In genomic region chr19:41205995-41206394, GRCh38 we compare ENCODE assay signal across 14 cellular contexts. TPM values are rescaled to one million over a fixed set of nuclear protein-coding genes. Genes with fewer than 3 reads are reported as not detected.
DNase-seq lines count a peak whose midpoint lies in the region; ATAC-seq and TF ChIP-seq lines count a peak whose summit lies in the region.
"Had no signal": no experiment of that assay in that cellular context is flagged by ENCODE, and none has a peak within 500 bp of the region (broad histone marks: within the 10 kb centered on the region; RNA-seq: fewer than 3 reads in every experiment).

No MANE protein-coding gene starts in this region.

- H3K27me3 Mint-ChIP-seq in stimulated activated naive CD8-positive, alpha-beta T cell treated with anti-CD3 and anti-CD28 coated beads, Interleukin-15, amount 100 ng/mL, for 72 hours = no peaks in the 10 kb centered on the region
- peaks cover 3% of the 10 kb centered on the region for H3K27me3 Mint-ChIP-seq in endothelial cell (ENCODE audit: unreplicated experiment)

- no peak for TF ChIP-seq CTCF in Panc1 (IDR thresholded peaks at IDR 0.05)
- TF ChIP-seq CTCF in fibroblast of mammary gland (conservative IDR thresholded peaks at IDR 0.05; ENCODE audit: control insufficient read depth, insufficient read depth, low read depth, low read length) = no peak
- no peak for TF ChIP-seq CTCF in endothelial cell (IDR thresholded peaks at IDR 0.05; ENCODE audit: unreplicated experiment)

- no peak for DNase-seq in stimulated activated naive CD8-positive, alpha-beta T cell treated with anti-CD3 and anti-CD28 coated beads, Interleukin-15, Interleukin-2, amounts not matched to agents 100 U/mL and 50 U/mL, for 24 hours
- no peak for DNase-seq in stimulated activated naive CD8-positive, alpha-beta T cell treated with anti-CD3 and anti-CD28 coated beads, Interleukin-15, amount 100 ng/mL, for 72 hours
- DNase-seq in Panc1 (ENCODE audit: low read depth, low spot score) = no peak
- DNase-seq in fibroblast of mammary gland (ENCODE audit: low read depth) = peak; percentile 50
- no peak for DNase-seq in DMS79 treated with DMSO at 0.1 percent for 48 hours (lab: John Stamatoyannopoulos, UW)
- no peak for DNase-seq in endothelial cell (ENCODE audit: low spot score)
- no peak for DNase-seq in NCI-H2029 (lab: John Stamatoyannopoulos, UW)
- DNase-seq: activated effector memory CD4-positive, alpha-beta T cell treated with Interleukin-2 at 50 U/mL for 16 hours; esophagus squamous epithelium; hippocampal formation; NCI-H226 had no signal

- no peaks in the 10 kb centered on the region for H3K9me3 ChIP-seq in Panc1 (ENCODE audit: control insufficient read depth, insufficient read depth, low read depth, low read length)
- H3K9me3 ChIP-seq: esophagus squamous epithelium had no signal

- peaks cover 10% of the 10 kb centered on the region for H3K36me3 Mint-ChIP-seq in endothelial cell (ENCODE audit: low read depth, unreplicated experiment)
- H3K36me3 Mint-ChIP-seq: naive thymus-derived CD8-positive, alpha-beta T cell had no signal

- H3K27ac ChIP-seq in Panc1 (ENCODE audit: low read length) = no peak overlapping the region
- H3K27ac ChIP-seq: VCaP had no signal

- no peaks in the 10 kb centered on the region for H3K36me3 ChIP-seq in Panc1 (ENCODE audit: control insufficient read depth, insufficient read depth, low read length)

- peaks cover 18% of the 10 kb centered on the region for H3K4me1 Mint-ChIP-seq in stimulated activated naive CD8-positive, alpha-beta T cell treated with anti-CD3 and anti-CD28 coated beads, Interleukin-15, amount 100 ng/mL, for 72 hours
- H3K4me1 Mint-ChIP-seq in endothelial cell (ENCODE audit: unreplicated experiment) = no peaks in the 10 kb centered on the region

- H3K4me3 ChIP-seq in Panc1 (ENCODE audit: low read depth in 2 of 2, low read length in 2 of 2) (no peak overlapping the region), fibroblast of mammary gland (ENCODE audit: control insufficient read depth, low read depth, low read length) (no peak overlapping the region)
- H3K4me3 ChIP-seq: esophagus squamous epithelium had no signal

- in situ Hi-C loops in Panc1 (cut with HindIII; ENCODE audit: low pct_unique_long_range_greater_than_20kb, low sequenced_read_pairs) = no loop called here

- peak; percentile 33 for ATAC-seq in stimulated activated naive CD8-positive, alpha-beta T cell treated with anti-CD3 and anti-CD28 coated beads, Interleukin-15, Interleukin-2, amounts not matched to agents 100 U/mL and 50 U/mL, for 24 hours
- no peak for ATAC-seq in stimulated activated naive CD8-positive, alpha-beta T cell treated with anti-CD3 and anti-CD28 coated beads, Interleukin-15, amount 100 ng/mL, for 72 hours
- ATAC-seq in Panc1 (0 out of 2 replicates have a peak, but pooled peaks have one; percentile 24), HG02852 (IDR thresholded peaks at IDR 0.05; ENCODE audit: unreplicated experiment) (no peak)
- ATAC-seq: naive thymus-derived CD8-positive, alpha-beta T cell had no signal

- POLR2A ChIA-PET in Panc1 (lab: Charles Lee) = no interaction called here

- CTCF ChIA-PET in Panc1 (lab: Charles Lee) = no interaction called here

- no peak overlapping the region for H3K4me3 Mint-ChIP-seq in stimulated activated naive CD8-positive, alpha-beta T cell treated with anti-CD3 and anti-CD28 coated beads, Interleukin-15, amount 100 ng/mL, for 72 hours
- H3K4me3 Mint-ChIP-seq in endothelial cell (ENCODE audit: unreplicated experiment) = no peak overlapping the region
- H3K4me3 Mint-ChIP-seq: naive thymus-derived CD8-positive, alpha-beta T cell had no signal

- H3K27ac Mint-ChIP-seq in stimulated activated naive CD8-positive, alpha-beta T cell treated with anti-CD3 and anti-CD28 coated beads, Interleukin-15, amount 100 ng/mL, for 72 hours = peak overlapping the region in 1 of 2 donors; percentile 56
- no peak overlapping the region for H3K27ac Mint-ChIP-seq in endothelial cell (ENCODE audit: unreplicated experiment)

- no peaks in the 10 kb centered on the region for H3K27me3 ChIP-seq in Panc1 (ENCODE audit: control insufficient read depth, insufficient read depth, low read length)
- H3K27me3 ChIP-seq: esophagus squamous epithelium had no signal

- no TSS peak for BruUV-seq in Panc1 (replicated peaks; lab: Mats Ljungman, UMichigan)

- H3K9me3 Mint-ChIP-seq in stimulated activated naive CD8-positive, alpha-beta T cell treated with anti-CD3 and anti-CD28 coated beads, Interleukin-15, amount 100 ng/mL, for 72 hours = no peaks in the 10 kb centered on the region
- no peaks in the 10 kb centered on the region for H3K9me3 Mint-ChIP-seq in endothelial cell (ENCODE audit: unreplicated experiment)
- H3K9me3 Mint-ChIP-seq: naive thymus-derived CD8-positive, alpha-beta T cell had no signal

- intact Hi-C loops in Panc1 (cut with micrococcal nuclease; ENCODE audit: unreplicated experiment) = loop anchor here (2.0 kb wide), 1 partner anchor 57 kb away; no protein-coding TSS in a partner anchor

- H3K4me1 ChIP-seq in Panc1 (ENCODE audit: control insufficient read depth, insufficient read depth, low read length) = no peaks in the 10 kb centered on the region
- H3K4me1 ChIP-seq: esophagus squamous epithelium had no signal

RNA-seq across cellular contexts. Expression of gene CYP2S1, which starts 13.0 kb away (rescaled TPM):
- total RNA-seq in Panc1 (2021; ENCODE audit: unreplicated experiment) (8.5 TPM), endothelial cell (ENCODE audit: unreplicated experiment) (17.5 TPM)
- polyA plus RNA-seq in Panc1 (2012; ENCODE audit: insufficient read length) = 10.0 TPM
- total RNA-seq: naive thymus-derived CD8-positive, alpha-beta T cell had no signal
- polyA plus RNA-seq: naive thymus-derived CD8-positive, alpha-beta T cell had no signal

RNA-seq across cellular contexts. Expression of gene AXL, which starts 13.0 kb away (rescaled TPM):
- total RNA-seq in Panc1 (2021; ENCODE audit: unreplicated experiment) = 128 TPM
- polyA plus RNA-seq in Panc1 (2012; ENCODE audit: insufficient read length) = 87.2 TPM
- total RNA-seq in endothelial cell (ENCODE audit: unreplicated experiment) = 5.5 TPM
- total RNA-seq: naive thymus-derived CD8-positive, alpha-beta T cell had no signal

RNA-seq across cellular contexts. Expression of gene HNRNPUL1, which starts 58.2 kb away (rescaled TPM):
- total RNA-seq in Panc1 (2021; ENCODE audit: unreplicated experiment) (183 TPM), endothelial cell (ENCODE audit: unreplicated experiment) (259 TPM)
- polyA plus RNA-seq in Panc1 (2012; ENCODE audit: insufficient read length) = 148 TPM

Comparison
In these comparisons a context has a peak if more than half of its experiments do, and no peak if none do; other contexts are left out.
1. ATAC-seq: peak in stimulated activated naive CD8-positive, alpha-beta T cell treated with anti-CD3 and anti-CD28 coated beads, Interleukin-15, Interleukin-2, amounts not matched to agents 100 U/mL and 50 U/mL, for 24 hours (single experiment) and Panc1 (single experiment); none in stimulated activated naive CD8-positive, alpha-beta T cell treated with anti-CD3 and anti-CD28 coated beads, Interleukin-15, amount 100 ng/mL, for 72 hours (single experiment) and HG02852 (single experiment).
2. RNA of gene AXL, which starts 13.0 kb away (total RNA-seq): 128 TPM in Panc1 (single experiment); 5.5 TPM in endothelial cell (single experiment); every median in the first group is over 10 times any median in the second.